8 cellular contexts compared by ENCODE assay signal in genomic region chr6:26576407-26576843, GRCh38. TPM values are rescaled to one million over a fixed set of nuclear protein-coding genes. Genes with fewer than 3 reads are reported as not detected.
DNase-seq lines count a peak whose midpoint lies in the region; ATAC-seq and TF ChIP-seq lines count a peak whose summit lies in the region.

No MANE protein-coding gene starts in this region.

- intact Hi-C loops in activated CD4-positive, alpha-beta T cell treated with anti-CD3 and anti-CD28 coated beads for 36 hours (cut with DNase I, micrococcal nuclease), result no loop called here
- intact Hi-C loops in OCI-LY7 (cut with micrococcal nuclease; ENCODE audit: unreplicated experiment) (no loop called here), gastrocnemius medialis (cut with DNase I; ENCODE audit: low total_unique reads) (no loop called here)

- no peaks in the 10 kb centered on the region for H3K9me2 ChIP-seq in OCI-LY7 (ENCODE audit: insufficient read depth, low read length)

- in situ Hi-C loops in gastrocnemius medialis (cut with MboI; ENCODE audit: low sequenced_read_pairs in 4 of 4), result loop anchor here in 1 of 4 donors (10.0 kb wide), 1 partner anchor 242 kb away; no protein-coding TSS in a partner anchor

- POLR2A ChIA-PET in activated CD4-positive, alpha-beta T cell treated with anti-CD3 and anti-CD28 coated beads for 36 hours (lab: Charles Lee), result interaction anchor here (0.6 to 1.2 kb wide), 4 partner anchors 8 to 381 kb away, joined by 3 to 4 read pairs (median 4); partner anchors contain the start of gene BTN2A1
- POLR2A ChIA-PET in OCI-LY7 (lab: Charles Lee), result interaction anchor here (0.8 to 1.4 kb wide), 5 partner anchors 13 to 304 kb away, joined by 3 to 9 read pairs (median 4); a partner anchor contains a TSS

- H2AFZ ChIP-seq in OCI-LY7 (ENCODE audit: low read length) (peak overlapping the region; percentile 28; the same call in 1 of the 2 replicates), osteoblast (ENCODE audit: low read length) (peak overlapping the region; percentile 49)

- H3K27me3 ChIP-seq in osteoblast (ENCODE audit: insufficient read depth, low read length) (no peaks in the 10 kb centered on the region), gastrocnemius medialis (peaks cover 0 to 40% (median 6%) of the 10 kb centered on the region in 3 donors)

- H3K4me3 Mint-ChIP-seq in activated CD4-positive, alpha-beta T cell treated with anti-CD3 and anti-CD28 coated beads for 36 hours, result peak overlapping the region; percentile 71

- DNase-seq in activated CD4-positive, alpha-beta T cell treated with anti-CD3 and anti-CD28 coated beads for 36 hours, result no peak
- DNase-seq in activated CD4-positive, alpha-beta T cell treated with anti-CD3 and anti-CD28 coated beads, Interleukin-2, amount 50 U/mL, for 1 hour, result no peak
- DNase-seq in OCI-LY7 (ENCODE audit: low spot score) (no peak), coronary artery (ENCODE audit: low spot score) (no peak), osteoblast (ENCODE audit: insufficient read length, low spot score, missing footprints) (no peak), gastrocnemius medialis (no peak)

- peaks cover 5% of the 10 kb centered on the region for H3K36me3 Mint-ChIP-seq in activated CD4-positive, alpha-beta T cell treated with anti-CD3 and anti-CD28 coated beads for 36 hours (ENCODE audit: low read depth)

- H4K20me1 ChIP-seq in OCI-LY7 (ENCODE audit: insufficient read depth, low read length), result no peaks in the 10 kb centered on the region
- H4K20me1 ChIP-seq in osteoblast (ENCODE audit: insufficient read depth, low read length), result no peaks in the 10 kb centered on the region

- no peak overlapping the region for H3K4me3 ChIP-seq in OCI-LY7 (ENCODE audit: low read depth, low read length, poor library complexity, severe bottlenecking)
- H3K4me3 ChIP-seq in coronary artery, result peak overlapping the region; percentile 35
- H3K4me3 ChIP-seq in osteoblast (ENCODE audit: insufficient read depth, low read length), result peak overlapping the region; percentile 80
- H3K4me3 ChIP-seq in gastrocnemius medialis, result no peak overlapping the region

- H3K9me3 ChIP-seq in OCI-LY7 (ENCODE audit: low read length) (peaks cover 8% of the 10 kb centered on the region), osteoblast (ENCODE audit: low read depth, low read length) (no peaks in the 10 kb centered on the region), gastrocnemius medialis (peaks cover 0 to 9% (median 0%) of the 10 kb centered on the region in 3 donors)

- H3K27ac ChIP-seq in OCI-LY7 (ENCODE audit: low read depth, low read length, poor library complexity, severe bottlenecking) (no peak overlapping the region), coronary artery (no peak overlapping the region), osteoblast (ENCODE audit: low read depth, low read length) (no peak overlapping the region), gastrocnemius medialis (no peak overlapping the region)

- H3K79me2 ChIP-seq in OCI-LY7 (ENCODE audit: insufficient read depth, low read depth, low read length) (no peaks in the 10 kb centered on the region), osteoblast (ENCODE audit: insufficient read depth, low read length) (no peaks in the 10 kb centered on the region)

- H3K36me3 ChIP-seq in OCI-LY7 (ENCODE audit: insufficient read depth, low read length) (no peaks in the 10 kb centered on the region), osteoblast (ENCODE audit: insufficient read depth, low read length) (no peaks in the 10 kb centered on the region), gastrocnemius medialis (no peaks in the 10 kb centered on the region)

- H3K4me2 ChIP-seq in OCI-LY7 (ENCODE audit: low read length) (no peak overlapping the region), osteoblast (ENCODE audit: insufficient read depth, low read length) (peak overlapping the region; percentile 94)

- H3K27me3 Mint-ChIP-seq in activated CD4-positive, alpha-beta T cell treated with anti-CD3 and anti-CD28 coated beads for 36 hours, result peaks cover 2% of the 10 kb centered on the region

- TF ChIP-seq POLR2A in gastrocnemius medialis (IDR thresholded peaks at IDR 0.05), result no peak

- ATAC-seq in activated CD4-positive, alpha-beta T cell treated with anti-CD3 and anti-CD28 coated beads for 36 hours, result no peak
- ATAC-seq in HG02840 (IDR thresholded peaks at IDR 0.05; ENCODE audit: low FRiP score, unreplicated experiment), result no peak
- no peak for ATAC-seq in gastrocnemius medialis
- ATAC-seq in GM18519 (IDR thresholded peaks at IDR 0.05; ENCODE audit: low FRiP score, unreplicated experiment), result no peak

- CTCF ChIA-PET in activated CD4-positive, alpha-beta T cell treated with anti-CD3 and anti-CD28 coated beads for 36 hours (lab: Charles Lee), result interaction anchor here (0.6 to 3.7 kb wide), 9 partner anchors 8 to 583 kb away, joined by 3 to 27 read pairs (median 3); no protein-coding TSS in a partner anchor
- CTCF ChIA-PET in OCI-LY7 (lab: Charles Lee; ENCODE audit: unreplicated experiment), result no interaction called here

- TF ChIP-seq CTCF in OCI-LY7 (conservative IDR thresholded peaks at IDR 0.05; ENCODE audit: low read length) (no peak), coronary artery (IDR thresholded peaks at IDR 0.05) (no peak), osteoblast (IDR thresholded peaks at IDR 0.05; ENCODE audit: extremely low read depth, low read depth, low read length) (no peak), gastrocnemius medialis (IDR thresholded peaks at IDR 0.05 in 4 of 5, conservative IDR thresholded peaks at IDR 0.05 in 1 of 5) (no peak)

- peaks cover 44% of the 10 kb centered on the region for H3K4me1 Mint-ChIP-seq in activated CD4-positive, alpha-beta T cell treated with anti-CD3 and anti-CD28 coated beads for 36 hours

- peaks cover 7% of the 10 kb centered on the region for H3K9me3 Mint-ChIP-seq in activated CD4-positive, alpha-beta T cell treated with anti-CD3 and anti-CD28 coated beads for 36 hours (ENCODE audit: low read depth)

- H3K4me1 ChIP-seq in OCI-LY7 (ENCODE audit: insufficient read depth, low read length, poor library complexity, severe bottlenecking), result peaks cover 18% of the 10 kb centered on the region
- peaks cover 8% of the 10 kb centered on the region for H3K4me1 ChIP-seq in osteoblast (ENCODE audit: insufficient read depth, low read length)
- peaks cover 2 to 7% of the 10 kb centered on the region in 2 donors for H3K4me1 ChIP-seq in gastrocnemius medialis

- peak overlapping the region; percentile 63 for H3K27ac Mint-ChIP-seq in activated CD4-positive, alpha-beta T cell treated with anti-CD3 and anti-CD28 coated beads for 36 hours

- no TSS peak for BruUV-seq in OCI-LY7 (replicated peaks; lab: Mats Ljungman, UMichigan)

RNA-seq across cellular contexts. Expression of gene ABT1, which starts 20.3 kb away (rescaled TPM):
- total RNA-seq in activated CD4-positive, alpha-beta T cell treated with anti-CD3 and anti-CD28 coated beads for 36 hours, result 10 to 100 TPM; 21.5 to 24.9 TPM
- total RNA-seq in OCI-LY7 (2014; rRNA removed; shearing (Covaris generic)), result 32.2 and 34.6 TPM in 2 replicates
- total RNA-seq in OCI-LY7 (2022) (25.3 and 26.3 TPM in 2 replicates), osteoblast (11.2 and 11.6 TPM in 2 replicates), gastrocnemius medialis (10 to 100 TPM in 1 of 4 donors, 1 to 10 TPM in 3; 7.1 to 13.2 (median 9.5) TPM)

RNA-seq across cellular contexts. Expression of gene HMGN4, which starts 38.3 kb away (rescaled TPM):
- total RNA-seq in activated CD4-positive, alpha-beta T cell treated with anti-CD3 and anti-CD28 coated beads for 36 hours, result 10 to 100 TPM; 63.6 to 86.4 TPM
- 113 and 116 TPM in 2 replicates for total RNA-seq in OCI-LY7 (2014; rRNA removed; shearing (Covaris generic))
- 104 and 113 TPM in 2 replicates for total RNA-seq in OCI-LY7 (2022)
- 62.2 and 64.5 TPM in 2 replicates for total RNA-seq in osteoblast
- total RNA-seq in gastrocnemius medialis, result 10 to 100 TPM; 20.1 to 58.7 (median 28.4) TPM

Comparison
In these comparisons a context has a peak if more than half of its experiments do, and no peak if none do; other contexts are left out.
1. H3K4me3 ChIP-seq: peak in coronary artery (single experiment) and osteoblast (single experiment); none in OCI-LY7 (single experiment) and gastrocnemius medialis (0 of 4).